In the genomic region with DNA sequence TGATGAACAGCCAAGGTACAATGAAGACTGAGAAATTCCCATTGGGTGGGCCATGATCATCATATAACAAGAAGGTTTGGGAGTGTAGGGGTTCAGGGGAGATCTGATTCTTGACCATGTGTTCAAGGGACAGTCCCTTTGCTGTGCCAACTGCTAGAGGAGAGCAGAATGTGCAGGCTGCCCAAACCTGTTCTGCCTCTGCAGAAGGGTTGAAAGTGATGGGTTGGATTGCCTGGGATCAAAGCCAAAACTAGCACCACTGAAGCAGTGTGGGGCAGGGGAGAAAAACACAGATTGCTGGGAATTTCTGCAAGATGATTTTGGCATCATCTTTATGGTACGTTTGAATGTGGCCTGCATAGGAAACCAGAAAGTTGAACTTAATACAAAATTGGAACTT, we compare ENCODE assay signal across 22 cellular contexts.
DNase-seq lines count a peak whose midpoint lies in the region; ATAC-seq and FAIRE-seq lines count a peak whose summit lies in the region.
"Had no signal": no experiment of that assay in that cellular context is flagged by ENCODE, and none has a peak within 500 bp of the region (broad histone marks: within the 10 kb centered on the region; RNA-seq: fewer than 3 reads in every experiment).

No MANE protein-coding gene starts in this region.

- H3K9me3 ChIP-seq in BLaER1 treated with 17β-estradiol and CSF1 and Interleukin-3, amounts not matched to agents 10 nM and 100 nM (replicated peaks in 1 of 11), result peaks cover 0 to 27% (median 4%) of the 10 kb centered on the region in 11 experiments; a peak in 11 of 22 replicates
- H3K9me3 ChIP-seq: A549, upper lobe of left lung had no signal

- no peaks in the 10 kb centered on the region for H3K36me3 ChIP-seq in BLaER1 treated with 17β-estradiol and CSF1 and Interleukin-3, amounts not matched to agents 10 nM and 100 nM
- H3K36me3 ChIP-seq: upper lobe of left lung had no signal

- H3K9ac ChIP-seq in BLaER1 treated with 17β-estradiol and CSF1 and Interleukin-3, amounts not matched to agents 10 nM and 100 nM, result no peak overlapping the region

- no peaks in the 10 kb centered on the region for H3K27me3 ChIP-seq in BLaER1 treated with 17β-estradiol and CSF1 and Interleukin-3, amounts not matched to agents 10 nM and 100 nM
- H3K27me3 ChIP-seq: upper lobe of left lung had no signal

- no peak for FAIRE-seq in RCC 7860 (lab: Jason Lieb, UNC)
- FAIRE-seq: A549, GM12891 had no signal

- peaks cover 0 to 15% (median 12%) of the 10 kb centered on the region in 10 experiments; a peak in 11 of 20 replicates for H3K4me1 ChIP-seq in BLaER1 treated with 17β-estradiol and CSF1 and Interleukin-3, amounts not matched to agents 10 nM and 100 nM
- H3K4me1 ChIP-seq: A549, upper lobe of left lung had no signal

- no peak overlapping the region; a peak in 1 of 20 replicates for H3K4me3 ChIP-seq in BLaER1 treated with 17β-estradiol and CSF1 and Interleukin-3, amounts not matched to agents 10 nM and 100 nM
- H3K4me3 ChIP-seq: A549, upper lobe of left lung had no signal

- no peaks in the 10 kb centered on the region for H4K20me1 ChIP-seq in BLaER1 treated with 17β-estradiol and CSF1 and Interleukin-3, amounts not matched to agents 10 nM and 100 nM

- peak overlapping the region in 7 of 11 experiments; percentile 3 to 43 (median 26); a peak in 11 of 22 replicates for H3K4me2 ChIP-seq in BLaER1 treated with 17β-estradiol and CSF1 and Interleukin-3, amounts not matched to agents 10 nM and 100 nM
- H3K4me2 ChIP-seq: A549 had no signal

- ATAC-seq in GM19043 (IDR thresholded peaks at IDR 0.05; ENCODE audit: low read depth, unreplicated experiment) (peak; percentile 12), HG02588 (IDR thresholded peaks at IDR 0.05; ENCODE audit: unreplicated experiment) (peak; percentile 16), HG03460 (IDR thresholded peaks at IDR 0.05; ENCODE audit: unreplicated experiment) (peak; percentile 21), left lobe of liver (no peak), HG02870 (IDR thresholded peaks at IDR 0.05; ENCODE audit: unreplicated experiment) (no peak)
- ATAC-seq: A549; naive thymus-derived CD8-positive, alpha-beta T cell; WTC11 had no signal

- DNase-seq in T-helper 2 cell (no peak), left lobe of liver (ENCODE audit: low spot score) (no peak), RCC 7860 (ENCODE audit: low spot score) (no peak)
- DNase-seq: activated gamma-delta T cell treated with Interleukin-2 at 50 U/mL for 16 hours; aorta; CD4-positive, alpha-beta T cell; foreskin fibroblast; naive thymus-derived CD8-positive, alpha-beta T cell; NCI-H2107; NCI-H774; stimulated activated naive CD4-positive, alpha-beta T cell; T-helper 1 cell had no signal

- H3K27ac ChIP-seq in BLaER1 treated with 17β-estradiol and CSF1 and Interleukin-3, amounts not matched to agents 10 nM and 100 nM, result peak overlapping the region in 2 of 11 experiments; percentile 27 to 30; a peak in 3 of 22 replicates
- H3K27ac ChIP-seq: A549, RWPE1, upper lobe of left lung had no signal

Comparison
In these comparisons a context has a peak if more than half of its experiments do, and no peak if none do; other contexts are left out.
1. ATAC-seq: peak in GM19043 (single experiment), HG02588 (single experiment) and HG03460 (single experiment); none in left lobe of liver (single experiment) and HG02870 (single experiment).